In genomic region chr21:25572895-25573310, GRCh38 we compare ENCODE assay signal across 8 cellular contexts. TPM values are rescaled to one million over a fixed set of nuclear protein-coding genes. Genes with fewer than 3 reads are reported as not detected.
DNase-seq lines count a peak whose midpoint lies in the region; ATAC-seq and TF ChIP-seq lines count a peak whose summit lies in the region.

No MANE protein-coding gene starts in this region.

- H3K9me3 ChIP-seq in upper lobe of left lung (no peaks in the 10 kb centered on the region), neural progenitor cell (ENCODE audit: low read depth) (no peaks in the 10 kb centered on the region)

- no peak for TF ChIP-seq CTCF in upper lobe of left lung (IDR thresholded peaks at IDR 0.05)
- TF ChIP-seq CTCF in neural progenitor cell (IDR thresholded peaks at IDR 0.05): no peak

- H3K27me3 ChIP-seq in upper lobe of left lung: no peaks in the 10 kb centered on the region
- no peaks in the 10 kb centered on the region for H3K27me3 ChIP-seq in neural progenitor cell

- WGBS in upper lobe of left lung, 2 donors: 45 to 54% methylated on average over 2 of the region's 2 CpGs

- peaks cover 58% of the 10 kb centered on the region for H3K36me3 Mint-ChIP-seq in activated naive CD4-positive, alpha-beta T cell treated with anti-CD3 and anti-CD28 coated beads, Interleukin-2, amount 50 U/mL, for 24 hours
- peaks cover 50 to 70% of the 10 kb centered on the region in 2 donors for H3K36me3 Mint-ChIP-seq in activated naive CD4-positive, alpha-beta T cell treated with anti-CD3 and anti-CD28 coated beads, Interleukin-2, amount 50 U/mL, for 72 hours
- peaks cover 2% of the 10 kb centered on the region for H3K36me3 Mint-ChIP-seq in neural progenitor cell

- H3K4me3 ChIP-seq in upper lobe of left lung (no peak overlapping the region), neural progenitor cell (no peak overlapping the region)

- no peaks in the 10 kb centered on the region for H3K27me3 Mint-ChIP-seq in activated naive CD4-positive, alpha-beta T cell treated with anti-CD3 and anti-CD28 coated beads, Interleukin-2, amount 50 U/mL, for 24 hours
- H3K27me3 Mint-ChIP-seq in neural progenitor cell (ENCODE audit: insufficient read depth, low read depth): no peaks in the 10 kb centered on the region

- no peak for DNase-seq in activated naive CD4-positive, alpha-beta T cell treated with anti-CD3 and anti-CD28 coated beads, Interleukin-2, amount 50 U/mL, for 16 hours
- no peak for DNase-seq in activated naive CD4-positive, alpha-beta T cell treated with anti-CD3 and anti-CD28 coated beads, Interleukin-2, amount 50 U/mL, for 72 hours (ENCODE audit: low spot score in 2 of 2)
- no peak for DNase-seq in upper lobe of left lung
- DNase-seq in NCI-H748 (lab: John Stamatoyannopoulos, UW; ENCODE audit: unreplicated experiment): no peak
- no peak for DNase-seq in posterior vena cava (ENCODE audit: low spot score)
- DNase-seq in neural progenitor cell (ENCODE audit: low spot score): no peak

- no peaks in the 10 kb centered on the region for H3K9me3 Mint-ChIP-seq in activated naive CD4-positive, alpha-beta T cell treated with anti-CD3 and anti-CD28 coated beads, Interleukin-2, amount 50 U/mL, for 24 hours
- no peaks in the 10 kb centered on the region for H3K9me3 Mint-ChIP-seq in activated naive CD4-positive, alpha-beta T cell treated with anti-CD3 and anti-CD28 coated beads, Interleukin-2, amount 50 U/mL, for 72 hours
- H3K9me3 Mint-ChIP-seq in neural progenitor cell: no peaks in the 10 kb centered on the region

- ATAC-seq in HG03280 (IDR thresholded peaks at IDR 0.05; ENCODE audit: unreplicated experiment) (peak; percentile 43), upper lobe of left lung (ENCODE audit: low FRiP score in 2 of 2) (no peak)
- peak; percentile 78 to 84 for ATAC-seq in activated naive CD4-positive, alpha-beta T cell treated with anti-CD3 and anti-CD28 coated beads, Interleukin-2, amount 50 U/mL, for 72 hours

- no peaks in the 10 kb centered on the region for H3K79me2 ChIP-seq in neural progenitor cell (ENCODE audit: low read depth)

- H3K4me1 ChIP-seq in upper lobe of left lung (peaks cover 0 to 8% (median 4%) of the 10 kb centered on the region in 4 donors), neural progenitor cell (peaks cover 9% of the 10 kb centered on the region)

- peaks cover 45% of the 10 kb centered on the region for H3K4me1 Mint-ChIP-seq in activated naive CD4-positive, alpha-beta T cell treated with anti-CD3 and anti-CD28 coated beads, Interleukin-2, amount 50 U/mL, for 24 hours
- H3K4me1 Mint-ChIP-seq in neural progenitor cell: peaks cover 15% of the 10 kb centered on the region

- H3K4me3 Mint-ChIP-seq in activated naive CD4-positive, alpha-beta T cell treated with anti-CD3 and anti-CD28 coated beads, Interleukin-2, amount 50 U/mL, for 24 hours: peak overlapping the region; percentile 96
- H3K4me3 Mint-ChIP-seq in neural progenitor cell: no peak overlapping the region

- intact Hi-C loops in posterior vena cava (cut with DNase I): no loop called here

- no peak overlapping the region for H3K27ac ChIP-seq in upper lobe of left lung
- H3K27ac ChIP-seq in neural progenitor cell: no peak overlapping the region

- no peak overlapping the region for H3K4me2 ChIP-seq in neural progenitor cell

- no peak overlapping the region for H3K9ac ChIP-seq in neural progenitor cell

- TF ChIP-seq EP300 in upper lobe of left lung (IDR thresholded peaks at IDR 0.05): no peak

- no peaks in the 10 kb centered on the region for H4K20me1 ChIP-seq in neural progenitor cell (ENCODE audit: low read depth)

- H3F3A ChIP-seq in neural progenitor cell (ENCODE audit: low read depth): no peaks in the 10 kb centered on the region

- H3K36me3 ChIP-seq in upper lobe of left lung: peaks cover 0 to 4% (median 0%) of the 10 kb centered on the region in 4 donors
- no peaks in the 10 kb centered on the region for H3K36me3 ChIP-seq in neural progenitor cell

- peak overlapping the region; percentile 99 for H3K27ac Mint-ChIP-seq in activated naive CD4-positive, alpha-beta T cell treated with anti-CD3 and anti-CD28 coated beads, Interleukin-2, amount 50 U/mL, for 24 hours
- H3K27ac Mint-ChIP-seq in activated naive CD4-positive, alpha-beta T cell treated with anti-CD3 and anti-CD28 coated beads, Interleukin-2, amount 50 U/mL, for 72 hours: peak overlapping the region; percentile 98
- no peak overlapping the region for H3K27ac Mint-ChIP-seq in neural progenitor cell

- no peak for TF ChIP-seq POLR2A in upper lobe of left lung (IDR thresholded peaks at IDR 0.05)

- no peak overlapping the region for H2AFZ ChIP-seq in neural progenitor cell (replicated peaks)

RNA-seq across cellular contexts. Expression of gene MRPL39, which starts 34.4 kb away (rescaled TPM):
- total RNA-seq in activated naive CD4-positive, alpha-beta T cell treated with anti-CD3 and anti-CD28 coated beads, Interleukin-2, amount 50 U/mL, for 72 hours: 10 to 100 TPM; 43.0 to 66.3 TPM
- total RNA-seq in upper lobe of left lung (10 to 100 TPM; 12.7 to 24.2 (median 19.1) TPM), posterior vena cava (10 to 100 TPM; 17.0 to 23.7 TPM), neural progenitor cell (ENCODE audit: low replicate concordance) (35.5 and 63.1 TPM in 2 replicates)

Comparison
In these comparisons a context has a peak if more than half of its experiments do, and no peak if none do; other contexts are left out.
1. ATAC-seq: peak in HG03280 (single experiment) and activated naive CD4-positive, alpha-beta T cell treated with anti-CD3 and anti-CD28 coated beads, Interleukin-2, amount 50 U/mL, for 72 hours (2 of 2); none in upper lobe of left lung (0 of 2).